23 cellular contexts compared by ENCODE assay signal in the genomic region with DNA sequence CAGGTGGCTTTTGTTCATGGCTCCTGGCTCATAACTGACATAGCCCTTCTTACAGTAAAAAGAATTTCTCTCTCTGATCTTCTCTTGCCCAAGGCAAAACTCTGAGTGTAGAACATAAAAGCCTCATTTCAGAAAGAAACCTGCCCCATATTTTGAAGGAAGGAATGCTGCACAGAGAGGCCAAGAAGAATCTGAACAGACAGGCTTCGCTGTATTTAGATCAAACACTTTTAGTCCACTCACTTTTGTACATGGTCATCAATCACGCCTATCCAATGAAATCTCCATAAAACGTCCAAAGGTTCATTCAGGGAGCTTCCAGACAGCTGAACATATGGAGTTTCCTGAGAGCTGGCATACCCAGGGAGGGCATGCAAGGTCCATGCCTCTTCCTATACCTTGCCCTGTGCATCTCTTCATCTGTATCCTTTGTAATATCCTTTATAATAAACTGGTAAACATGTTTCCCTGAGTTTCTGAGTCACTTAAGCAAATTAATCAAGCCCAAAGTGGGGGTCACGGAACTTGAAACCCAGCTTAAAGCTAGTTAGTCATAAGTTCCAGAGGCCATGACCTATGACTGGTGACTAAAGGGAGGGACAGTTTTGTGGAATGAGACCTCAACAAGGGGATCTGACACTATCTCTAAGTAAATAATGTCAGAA.
A peak's percentile ranks its signal among the peaks of the same experiment; 100 is the strongest.
DNase-seq lines count a peak whose midpoint lies in the region; ATAC-seq and TF ChIP-seq lines count a peak whose summit lies in the region.
"Had no signal": no experiment of that assay in that cellular context is flagged by ENCODE, and none has a peak within 500 bp of the region (broad histone marks: within the 10 kb centered on the region; RNA-seq: fewer than 3 reads in every experiment).

No MANE protein-coding gene starts in this region.

- no peak for ATAC-seq in GM21717 (IDR thresholded peaks at IDR 0.05; ENCODE audit: unreplicated experiment)
- ATAC-seq: foreskin keratinocyte; stimulated activated naive CD8-positive, alpha-beta T cell treated with anti-CD3 and anti-CD28 coated beads, Interleukin-15, Interleukin-2, amounts not matched to agents 100 U/mL and 50 U/mL, for 24 hours had no signal

- H3K4me3 ChIP-seq in esophagus squamous epithelium = peak overlapping the region in 2 of 4 donors; percentile 5 to 9
- H3K4me3 ChIP-seq: sigmoid colon, SK-N-MC, testis, vagina had no signal

- no peak for TF ChIP-seq CTCF in esophagus squamous epithelium (IDR thresholded peaks at IDR 0.05)

- peaks cover 0 to 18% (median 17%) of the 10 kb centered on the region in 3 donors for H3K9me3 ChIP-seq in esophagus squamous epithelium
- H3K9me3 ChIP-seq: testis, vagina had no signal

- DNase-seq in HT-29 (ENCODE audit: low spot score) (peak; percentile 42), RPMI7951 (ENCODE audit: low read depth) (peak; percentile 27), esophagus squamous epithelium (lab: John Stamatoyannopoulos, UW) (no peak), renal cortical epithelial cell (ENCODE audit: low read depth) (peak; percentile 39), SHP77 (lab: John Stamatoyannopoulos, UW) (no peak), NCI-H1436 (lab: John Stamatoyannopoulos, UW) (no peak), posterior vena cava (ENCODE audit: low spot score) (no peak)
- DNase-seq: activated CD4-positive, alpha-beta T cell treated with anti-CD3 and anti-CD28 coated beads for 1 hour; activated gamma-delta T cell; activated T-cell treated with anti-CD3 and anti-CD28 coated beads for 4 hours; foreskin keratinocyte; HFFc6; NCI-H1105 treated with DMSO at 0.1 percent for 48 hours; NCI-H2081; NCI-H2227 treated with DMSO at 0.1 percent for 48 hours; sigmoid colon; stimulated activated naive CD8-positive, alpha-beta T cell treated with anti-CD3 and anti-CD28 coated beads, Interleukin-15, Interleukin-2, amounts not matched to agents 100 U/mL and 50 U/mL, for 24 hours; testis had no signal

- H3K36me3 ChIP-seq in esophagus squamous epithelium = no peaks in the 10 kb centered on the region
- H3K36me3 ChIP-seq: sigmoid colon, vagina had no signal

- no peak for TF ChIP-seq POLR2A in esophagus squamous epithelium (IDR thresholded peaks at IDR 0.05)

- H3K4me1 ChIP-seq in esophagus squamous epithelium = peaks cover 0 to 13% (median 0%) of the 10 kb centered on the region in 3 donors
- H3K4me1 ChIP-seq: foreskin keratinocyte, sigmoid colon, testis, vagina had no signal

- H3K27ac ChIP-seq in esophagus squamous epithelium = peak overlapping the region in 3 of 4 donors; percentile 10 to 63 (median 52)
- H3K27ac ChIP-seq: C4-2B, foreskin keratinocyte, RWPE1, sigmoid colon, SK-N-MC, testis, vagina had no signal

- H3K27me3 ChIP-seq in esophagus squamous epithelium = no peaks in the 10 kb centered on the region
- H3K27me3 ChIP-seq: sigmoid colon, testis, vagina had no signal

- intact Hi-C loops in esophagus squamous epithelium (cut with DNase I) = no loop called here
- intact Hi-C loops in posterior vena cava (cut with DNase I) = no loop called here

- WGBS in esophagus squamous epithelium, 2 donors = 59 to 62% methylated on average over 4 of the region's 4 CpGs

Comparison
In these comparisons a context has a peak if more than half of its experiments do, and no peak if none do; other contexts are left out.
1. DNase-seq: peak in HT-29 (single experiment), RPMI7951 (single experiment) and renal cortical epithelial cell (single experiment); none in esophagus squamous epithelium (single experiment), SHP77 (0 of 2), NCI-H1436 (single experiment) and posterior vena cava (single experiment).